ENCODE assay signal across 26 cellular contexts in genomic region chr10:98310721-98311120, GRCh38. TPM values are rescaled to one million over a fixed set of nuclear protein-coding genes. Genes with fewer than 3 reads are reported as not detected.
"Had no signal": no experiment of that assay in that cellular context is flagged by ENCODE, and none has a peak within 500 bp of the region (broad histone marks: within the 10 kb centered on the region; RNA-seq: fewer than 3 reads in every experiment).

No MANE protein-coding gene starts in this region.

- H3K4me3 Mint-ChIP-seq: naive thymus-derived CD4-positive, alpha-beta T cell; natural killer cell; nephron; stimulated activated memory B cell treated with anti-CD40 and anti-IgM and Interleukin-4, amounts not matched to agents 10 μg/mL and 1 μg/mL and 100 μg/mL, for 72 hours; stimulated activated naive CD8-positive, alpha-beta T cell treated with anti-CD3 and anti-CD28 coated beads, Interleukin-15, amount 100 ng/mL, for 72 hours had no signal

- H3K27ac Mint-ChIP-seq: naive thymus-derived CD4-positive, alpha-beta T cell; natural killer cell; nephron; progenitor cell of endocrine pancreas; stimulated activated memory B cell treated with anti-CD40 and anti-IgM and Interleukin-4, amounts not matched to agents 10 μg/mL and 1 μg/mL and 100 μg/mL, for 72 hours had no signal

- H3K36me3 Mint-ChIP-seq: natural killer cell; stimulated activated memory B cell treated with anti-CD40 and anti-IgM and Interleukin-4, amounts not matched to agents 10 μg/mL and 1 μg/mL and 100 μg/mL, for 72 hours; type B pancreatic cell had no signal

- ATAC-seq: naive thymus-derived CD4-positive, alpha-beta T cell; natural killer cell; psoas muscle; right cardiac atrium; sciatic nerve; stimulated activated memory B cell treated with anti-CD40 and anti-IgM and Interleukin-4, amounts not matched to agents 10 μg/mL and 1 μg/mL and 100 μg/mL, for 72 hours; stimulated activated naive CD8-positive, alpha-beta T cell treated with anti-CD3 and anti-CD28 coated beads, Interleukin-15, amount 100 ng/mL, for 72 hours; stimulated activated naive CD8-positive, alpha-beta T cell treated with anti-CD3 and anti-CD28 coated beads, Interleukin-15, Interleukin-2, amounts not matched to agents 100 U/mL and 50 U/mL, for 24 hours; upper lobe of right lung had no signal

- H3K9me3 Mint-ChIP-seq: natural killer cell; nephron; stimulated activated memory B cell treated with anti-CD40 and anti-IgM and Interleukin-4, amounts not matched to agents 10 μg/mL and 1 μg/mL and 100 μg/mL, for 72 hours; type B pancreatic cell had no signal

- DNase-seq: naive thymus-derived CD4-positive, alpha-beta T cell; natural killer cell; occipital lobe; ovary; posterior cingulate gyrus; psoas muscle; right cardiac atrium; spleen; stimulated activated CD4-positive, alpha-beta T cell treated with anti-CD3 and anti-CD28 coated beads, Interleukin-12 subunit alpha, Interleukin-12 subunit beta, amount 100 ng/mL, for 4 hours; stimulated activated CD4-positive, alpha-beta T cell treated with anti-CD3 and anti-CD28 coated beads, Interleukin-1b, Interleukin-23, amount 100 ng/mL, for 48 hours; stimulated activated CD4-positive, alpha-beta T cell treated with anti-CD3 and anti-CD28 coated beads, Interleukin-4, amount 100 ng/mL, for 1 hour; stimulated activated CD4-positive, alpha-beta T cell treated with anti-CD3 and anti-CD28 coated beads, Interleukin-4, amount 100 ng/mL, for 4 hours; stimulated activated CD8-positive, alpha-beta memory T cell treated with anti-CD3 and anti-CD28 coated beads, Interleukin-4, amount 100 ng/mL, for 48 hours; stimulated activated naive CD4-positive, alpha-beta T cell; stimulated activated naive CD8-positive, alpha-beta T cell treated with anti-CD3 and anti-CD28 coated beads, Interleukin-15, amount 100 ng/mL, for 72 hours; stimulated activated naive CD8-positive, alpha-beta T cell treated with anti-CD3 and anti-CD28 coated beads, Interleukin-15, Interleukin-2, amounts not matched to agents 100 U/mL and 50 U/mL, for 24 hours; testis; tibial artery; transverse colon; upper lobe of right lung; uterus had no signal

RNA-seq across cellular contexts. Expression of gene LOXL4, which starts 42.7 kb away (rescaled TPM):
- total RNA-seq: naive thymus-derived CD4-positive, alpha-beta T cell had no signal
